Comparison of ENCODE assay signal across 10 cellular contexts in the genomic region with DNA sequence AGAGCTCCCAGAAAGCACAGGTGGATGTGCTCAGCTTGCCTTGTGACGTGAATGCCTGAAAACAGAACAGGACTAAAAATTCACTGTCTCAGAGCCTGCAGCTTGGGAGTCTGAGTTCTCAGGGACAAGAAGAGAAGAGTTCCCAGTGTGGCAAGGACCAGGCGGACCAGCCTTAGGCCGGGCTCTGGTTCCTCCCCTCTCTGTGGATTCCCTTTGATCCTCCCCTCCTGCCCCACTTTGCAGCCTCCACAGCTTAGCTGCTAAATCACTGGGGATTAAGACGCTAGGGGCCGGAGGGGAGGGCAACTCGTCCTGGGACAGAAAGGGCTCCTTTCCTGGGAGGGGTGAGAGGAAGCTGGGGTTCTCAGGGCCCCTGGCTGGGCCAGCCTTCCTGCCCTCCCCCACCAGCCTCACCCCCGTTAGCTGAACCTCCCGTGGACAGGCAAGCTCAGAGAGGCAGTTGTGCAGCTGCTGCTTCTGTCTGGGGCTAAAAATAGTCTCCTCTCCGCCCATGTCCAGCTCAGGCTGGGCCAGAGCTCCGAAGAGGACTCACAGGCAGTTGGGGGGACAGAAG. TPM values are rescaled to one million over a fixed set of nuclear protein-coding genes. Genes with fewer than 3 reads are reported as not detected.
DNase-seq lines count a peak whose midpoint lies in the region; ATAC-seq and TF ChIP-seq lines count a peak whose summit lies in the region.
"Had no signal": no experiment of that assay in that cellular context is flagged by ENCODE, and none has a peak within 500 bp of the region (broad histone marks: within the 10 kb centered on the region; RNA-seq: fewer than 3 reads in every experiment).

No MANE protein-coding gene starts in this region.

- CTCF ChIA-PET in T-cell (lab: Charles Lee) = interaction anchor here (0.6 to 1.3 kb wide), 2 partner anchors 11 to 125 kb away, joined by 6 to 8 read pairs; no protein-coding TSS in a partner anchor

- H3K36me3 ChIP-seq in hepatocyte (replicated peaks; ENCODE audit: insufficient read depth, low read depth) = no peaks in the 10 kb centered on the region
- H3K36me3 ChIP-seq in psoas muscle (ENCODE audit: insufficient read depth in 1 of 2, low read depth in 1 of 2) = no peaks in the 10 kb centered on the region

- no peaks in the 10 kb centered on the region for H3K9me2 ChIP-seq in hepatocyte (replicated peaks; ENCODE audit: insufficient read depth)

- no peaks in the 10 kb centered on the region for H3K36me3 Mint-ChIP-seq in T-cell

- no peaks in the 10 kb centered on the region for H3K27me3 ChIP-seq in hepatocyte
- H3K27me3 ChIP-seq in psoas muscle (ENCODE audit: insufficient read depth in 3 of 3, low read length in 2 of 3) = no peaks in the 10 kb centered on the region
- H3K27me3 ChIP-seq: body of pancreas had no signal

- H3K4me2 ChIP-seq in hepatocyte = peak overlapping the region; percentile 39

- TF ChIP-seq CTCF in hepatocyte (IDR thresholded peaks at IDR 0.05; ENCODE audit: poor library complexity) (no peak), psoas muscle (IDR thresholded peaks at IDR 0.05) (no peak), GM10266 (IDR thresholded peaks at IDR 0.05; ENCODE audit: control insufficient read depth, insufficient read depth, low read depth, missing control alignments) (no peak)

- intact Hi-C loops in psoas muscle (cut with DNase I) = no loop called here

- peak overlapping the region in 1 of 2 donors; percentile 34 for H3K27ac Mint-ChIP-seq in T-cell

- DNase-seq in D341Med (ENCODE audit: low spot score) (peak; percentile 71), T-cell (no peak), hepatocyte (ENCODE audit: low spot score) (peak; percentile 54), psoas muscle (no peak), NCI-H2107 treated with DMSO at 0.1 percent for 48 hours (lab: John Stamatoyannopoulos, UW; ENCODE audit: unreplicated experiment) (no peak), GM10266 (ENCODE audit: extremely low spot score) (no peak), T-helper 1 cell (no peak)
- DNase-seq: body of pancreas, HCEC 1CT had no signal

- H3K79me2 ChIP-seq in hepatocyte = no peaks in the 10 kb centered on the region

- POLR2A ChIA-PET in T-cell (lab: Charles Lee) = interaction anchor here in 1 of 2 donors (0.5 kb wide), 1 partner anchor 38 kb away, joined by 7 read pairs; no protein-coding TSS in a partner anchor

- no peak for ATAC-seq in T-cell (replicated peaks in 1 of 4)
- ATAC-seq in psoas muscle = peak; percentile 71 to 84 (median 78)
- no peak for ATAC-seq in HG03460 (IDR thresholded peaks at IDR 0.05; ENCODE audit: unreplicated experiment)
- ATAC-seq: body of pancreas had no signal

- H3K4me1 Mint-ChIP-seq in T-cell = peaks cover 32 to 34% (median 33%) of the 10 kb centered on the region in 3 donors

- H3K9me3 ChIP-seq in hepatocyte (ENCODE audit: low read depth) (no peaks in the 10 kb centered on the region), psoas muscle (no peaks in the 10 kb centered on the region)
- H3K9me3 ChIP-seq: body of pancreas had no signal

- peak overlapping the region in 2 of 3 donors; percentile 49 to 96 for H3K4me3 Mint-ChIP-seq in T-cell

- H3K4me3 ChIP-seq in hepatocyte (no peak overlapping the region), psoas muscle (peak overlapping the region; percentile 39)
- H3K4me3 ChIP-seq: body of pancreas had no signal

- H3K27ac ChIP-seq in hepatocyte (peak overlapping the region; percentile 73), psoas muscle (peak overlapping the region; percentile 69)

- peaks cover 41% of the 10 kb centered on the region for H3K4me1 ChIP-seq in hepatocyte (ENCODE audit: insufficient read depth)
- peaks cover 33% of the 10 kb centered on the region for H3K4me1 ChIP-seq in psoas muscle

- no peak overlapping the region for H2AFZ ChIP-seq in hepatocyte

- WGBS in hepatocyte (ENCODE audit: low lambda C conversion rate, missing lambda C conversion rate) = 34% methylated on average over 10 of the region's 10 CpGs
- 21 to 32% (median 22%) methylated on average over 10 of the region's 10 CpGs for WGBS in psoas muscle, 3 donors

- H3K27me3 Mint-ChIP-seq in T-cell = no peaks in the 10 kb centered on the region

- no peaks in the 10 kb centered on the region for H4K20me1 ChIP-seq in hepatocyte (ENCODE audit: insufficient read depth, poor library complexity, severe bottlenecking)

- H3K9me3 Mint-ChIP-seq in T-cell = no peaks in the 10 kb centered on the region

RNA-seq across cellular contexts. Expression of a gene that starts 29.9 kb away (rescaled TPM):
- total RNA-seq in T-cell = 10 to 100 TPM in 1 of 5 donors, 1 to 10 TPM in 4; 6.6 to 10.7 (median 8.2) TPM
- total RNA-seq in hepatocyte = 23.6 and 25.6 TPM in 2 replicates
- 20.3 and 24.7 TPM in 2 replicates for polyA plus RNA-seq in hepatocyte
- 10 to 100 TPM in 1 of 4 donors, 1 to 10 TPM in 3; 2.4 to 12.7 (median 7.7) TPM for total RNA-seq in psoas muscle
- polyA plus RNA-seq in psoas muscle = 1 to 10 TPM; 3.0 to 5.8 (median 3.9) TPM

Comparison
In these comparisons a context has a peak if more than half of its experiments do, and no peak if none do; other contexts are left out.
1. DNase-seq: peak in D341Med (single experiment) and hepatocyte (single experiment); none in T-cell (0 of 34), psoas muscle (0 of 2), NCI-H2107 treated with DMSO at 0.1 percent for 48 hours (single experiment), GM10266 (single experiment) and T-helper 1 cell (0 of 5).
2. ATAC-seq: peak in psoas muscle (4 of 4); none in T-cell (0 of 4) and HG03460 (single experiment).